ENCODE assay signal across 14 cellular contexts in the genomic region with DNA sequence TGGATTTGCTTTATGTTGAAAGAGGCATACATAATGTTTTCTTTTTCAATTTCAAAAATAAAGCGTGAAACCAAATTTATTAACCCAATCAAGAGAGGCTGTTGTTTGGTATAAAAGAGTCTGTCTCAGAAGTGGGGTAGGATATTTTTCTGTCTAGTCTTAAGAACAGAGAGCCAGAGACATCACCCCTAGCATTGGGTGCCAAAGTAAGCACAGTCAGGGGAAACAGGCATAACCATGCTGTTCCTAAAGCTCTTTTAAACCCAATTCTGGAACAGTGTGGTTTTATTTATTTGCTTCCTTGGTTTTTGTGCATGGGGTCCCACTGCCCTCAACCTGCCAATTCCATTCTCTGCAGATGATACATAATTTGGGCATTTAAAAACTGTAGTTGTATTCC.
A peak's percentile ranks its signal among the peaks of the same experiment; 100 is the strongest.
DNase-seq lines count a peak whose midpoint lies in the region; ATAC-seq and TF ChIP-seq lines count a peak whose summit lies in the region.
"Had no signal": no experiment of that assay in that cellular context is flagged by ENCODE, and none has a peak within 500 bp of the region (broad histone marks: within the 10 kb centered on the region; RNA-seq: fewer than 3 reads in every experiment).

No MANE protein-coding gene starts in this region.

- H3K27ac Mint-ChIP-seq in activated CD4-positive, alpha-beta memory T cell treated with anti-CD3 and anti-CD28 coated beads for 36 hours = peak overlapping the region; percentile 8
- H3K27ac Mint-ChIP-seq in activated CD4-positive, alpha-beta memory T cell treated with anti-CD3 and anti-CD28 coated beads, Interleukin-2, amount 10 ng/mL, durations not matched to agents 7 days and 5 days = no peak overlapping the region
- H3K27ac Mint-ChIP-seq in CD4-positive, alpha-beta T cell = peak overlapping the region; percentile 1
- H3K27ac Mint-ChIP-seq in neural crest cell (ENCODE audit: unreplicated experiment) = no peak overlapping the region

- no peaks in the 10 kb centered on the region for H3K9me3 Mint-ChIP-seq in activated CD4-positive, alpha-beta memory T cell treated with anti-CD3 and anti-CD28 coated beads for 36 hours
- H3K9me3 Mint-ChIP-seq in activated CD4-positive, alpha-beta memory T cell treated with anti-CD3 and anti-CD28 coated beads, Interleukin-2, amount 10 ng/mL, durations not matched to agents 7 days and 5 days = no peaks in the 10 kb centered on the region
- no peaks in the 10 kb centered on the region for H3K9me3 Mint-ChIP-seq in CD4-positive, alpha-beta T cell
- H3K9me3 Mint-ChIP-seq in neural crest cell = no peaks in the 10 kb centered on the region
- H3K9me3 Mint-ChIP-seq: CD4-positive, CD25-positive, alpha-beta regulatory T cell had no signal

- intact Hi-C loops in activated CD4-positive, alpha-beta memory T cell treated with anti-CD3 and anti-CD28 coated beads for 36 hours (cut with micrococcal nuclease) = no loop called here
- intact Hi-C loops in CD4-positive, alpha-beta T cell (cut with DNase I, micrococcal nuclease) = no loop called here
- intact Hi-C loops in tibial artery (cut with DNase I; ENCODE audit: low total_unique reads) (no loop called here), body of pancreas (cut with DNase I) (no loop called here)

- H3K9me3 ChIP-seq in CD4-positive, alpha-beta T cell (ENCODE audit: control insufficient read depth, low read length) = no peaks in the 10 kb centered on the region
- no peaks in the 10 kb centered on the region for H3K9me3 ChIP-seq in tibial artery
- H3K9me3 ChIP-seq in body of pancreas = no peaks in the 10 kb centered on the region
- H3K9me3 ChIP-seq: BLaER1 treated with 17β-estradiol and CSF1 and Interleukin-3, amounts not matched to agents 10 nM and 100 nM had no signal

- WGBS in body of pancreas, 2 donors = 94 to 97% methylated on average over 1 of the region's 1 CpG

- DNase-seq in activated CD4-positive, alpha-beta memory T cell treated with anti-CD3 and anti-CD28 coated beads for 36 hours = no peak
- no peak for DNase-seq in activated CD4-positive, alpha-beta memory T cell treated with anti-CD3 and anti-CD28 coated beads, Interleukin-2, amount 10 ng/mL, durations not matched to agents 7 days and 5 days
- DNase-seq in CD4-positive, alpha-beta T cell = no peak
- DNase-seq in neural crest cell (ENCODE audit: low read depth, low spot score) (no peak), tibial artery (no peak), body of pancreas (no peak), HCEC 1CT (no peak)
- DNase-seq: ACHN; Calu3; CD4-positive, CD25-positive, alpha-beta regulatory T cell; DMS 273 treated with DMSO at 0.1 percent for 48 hours; GM23248 had no signal

- H3K36me3 Mint-ChIP-seq in activated CD4-positive, alpha-beta memory T cell treated with anti-CD3 and anti-CD28 coated beads for 36 hours = peaks cover 15% of the 10 kb centered on the region
- peaks cover 39% of the 10 kb centered on the region for H3K36me3 Mint-ChIP-seq in activated CD4-positive, alpha-beta memory T cell treated with anti-CD3 and anti-CD28 coated beads, Interleukin-2, amount 10 ng/mL, durations not matched to agents 7 days and 5 days (ENCODE audit: low read depth)
- H3K36me3 Mint-ChIP-seq in CD4-positive, alpha-beta T cell (ENCODE audit: low read depth) = peaks cover 49% of the 10 kb centered on the region
- peaks cover 15% of the 10 kb centered on the region for H3K36me3 Mint-ChIP-seq in neural crest cell (ENCODE audit: low read depth)

- TF ChIP-seq POLR2A in body of pancreas (IDR thresholded peaks at IDR 0.05) = no peak

- CTCF ChIA-PET in activated CD4-positive, alpha-beta memory T cell treated with anti-CD3 and anti-CD28 coated beads for 36 hours (lab: Charles Lee) = no interaction called here
- CTCF ChIA-PET in activated CD4-positive, alpha-beta memory T cell treated with anti-CD3 and anti-CD28 coated beads, Interleukin-2, amount 10 ng/mL, durations not matched to agents 7 days and 5 days (lab: Charles Lee) = no interaction called here
- CTCF ChIA-PET in CD4-positive, alpha-beta T cell (lab: Charles Lee) = no interaction called here

- H3K36me3 ChIP-seq in tibial artery = peaks cover 11 to 17% (median 17%) of the 10 kb centered on the region in 3 donors
- H3K36me3 ChIP-seq in body of pancreas (replicated peaks in 1 of 2; ENCODE audit: insufficient read depth in 1 of 2, low read depth in 2 of 2) = peaks cover 0 to 7% of the 10 kb centered on the region in 2 donors

- no peaks in the 10 kb centered on the region for H3K27me3 ChIP-seq in CD4-positive, alpha-beta T cell (ENCODE audit: control insufficient read depth, insufficient read depth, low read length)
- no peaks in the 10 kb centered on the region for H3K27me3 ChIP-seq in tibial artery
- H3K27me3 ChIP-seq in body of pancreas = no peaks in the 10 kb centered on the region
- H3K27me3 ChIP-seq: BLaER1 treated with 17β-estradiol and CSF1 and Interleukin-3, amounts not matched to agents 10 nM and 100 nM had no signal

- peaks cover 0 to 32% (median 19%) of the 10 kb centered on the region in 4 donors for H3K4me1 ChIP-seq in tibial artery
- H3K4me1 ChIP-seq in body of pancreas = peaks cover 14% of the 10 kb centered on the region

- H3K27ac ChIP-seq in CD4-positive, alpha-beta T cell (ENCODE audit: low read depth, low read length) = no peak overlapping the region
- H3K27ac ChIP-seq in tibial artery (peak overlapping the region; percentile 15 to 28), body of pancreas (no peak overlapping the region)
- H3K27ac ChIP-seq: BLaER1 treated with 17β-estradiol and CSF1 and Interleukin-3, amounts not matched to agents 10 nM and 100 nM; GM23248 had no signal

- no peaks in the 10 kb centered on the region for H3K27me3 Mint-ChIP-seq in activated CD4-positive, alpha-beta memory T cell treated with anti-CD3 and anti-CD28 coated beads for 36 hours
- H3K27me3 Mint-ChIP-seq in activated CD4-positive, alpha-beta memory T cell treated with anti-CD3 and anti-CD28 coated beads, Interleukin-2, amount 10 ng/mL, durations not matched to agents 7 days and 5 days = no peaks in the 10 kb centered on the region
- no peaks in the 10 kb centered on the region for H3K27me3 Mint-ChIP-seq in CD4-positive, alpha-beta T cell
- no peaks in the 10 kb centered on the region for H3K27me3 Mint-ChIP-seq in neural crest cell (ENCODE audit: low read depth)
- H3K27me3 Mint-ChIP-seq: CD4-positive, CD25-positive, alpha-beta regulatory T cell had no signal

- no peak for TF ChIP-seq CTCF in CD4-positive, alpha-beta T cell (IDR thresholded peaks at IDR 0.05)
- no peak for TF ChIP-seq CTCF in neural crest cell (conservative IDR thresholded peaks at IDR 0.05)
- no peak for TF ChIP-seq CTCF in tibial artery (IDR thresholded peaks at IDR 0.05)
- TF ChIP-seq CTCF in body of pancreas (IDR thresholded peaks at IDR 0.05) = no peak

- ATAC-seq in CD4-positive, alpha-beta T cell (ENCODE audit: poor library complexity) = no peak
- no peak for ATAC-seq in body of pancreas
- ATAC-seq: GM12878 had no signal

- peaks cover 10% of the 10 kb centered on the region for H3K4me1 Mint-ChIP-seq in activated CD4-positive, alpha-beta memory T cell treated with anti-CD3 and anti-CD28 coated beads for 36 hours (ENCODE audit: low read depth)
- peaks cover 6% of the 10 kb centered on the region for H3K4me1 Mint-ChIP-seq in activated CD4-positive, alpha-beta memory T cell treated with anti-CD3 and anti-CD28 coated beads, Interleukin-2, amount 10 ng/mL, durations not matched to agents 7 days and 5 days
- peaks cover 26% of the 10 kb centered on the region for H3K4me1 Mint-ChIP-seq in CD4-positive, alpha-beta T cell (ENCODE audit: low read depth)
- peaks cover 22% of the 10 kb centered on the region for H3K4me1 Mint-ChIP-seq in neural crest cell

- no peak overlapping the region for H3K4me3 ChIP-seq in tibial artery
- H3K4me3 ChIP-seq in body of pancreas = no peak overlapping the region
- H3K4me3 ChIP-seq: BLaER1 treated with 17β-estradiol and CSF1 and Interleukin-3, amounts not matched to agents 10 nM and 100 nM; GM12878; GM23248 had no signal

- POLR2A ChIA-PET in activated CD4-positive, alpha-beta memory T cell treated with anti-CD3 and anti-CD28 coated beads for 36 hours (lab: Charles Lee) = no interaction called here
- POLR2A ChIA-PET in activated CD4-positive, alpha-beta memory T cell treated with anti-CD3 and anti-CD28 coated beads, Interleukin-2, amount 10 ng/mL, durations not matched to agents 7 days and 5 days (lab: Charles Lee) = no interaction called here
- POLR2A ChIA-PET in CD4-positive, alpha-beta T cell (lab: Charles Lee) = no interaction called here

- H3K4me3 Mint-ChIP-seq in activated CD4-positive, alpha-beta memory T cell treated with anti-CD3 and anti-CD28 coated beads for 36 hours = no peak overlapping the region
- no peak overlapping the region for H3K4me3 Mint-ChIP-seq in activated CD4-positive, alpha-beta memory T cell treated with anti-CD3 and anti-CD28 coated beads, Interleukin-2, amount 10 ng/mL, durations not matched to agents 7 days and 5 days
- no peak overlapping the region for H3K4me3 Mint-ChIP-seq in CD4-positive, alpha-beta T cell
- H3K4me3 Mint-ChIP-seq in neural crest cell = peak overlapping the region; percentile 19
- H3K4me3 Mint-ChIP-seq: CD4-positive, CD25-positive, alpha-beta regulatory T cell had no signal

Comparison
In these comparisons a context has a peak if more than half of its experiments do, and no peak if none do; other contexts are left out.
1. H3K27ac Mint-ChIP-seq: peak in activated CD4-positive, alpha-beta memory T cell treated with anti-CD3 and anti-CD28 coated beads for 36 hours (single experiment) and CD4-positive, alpha-beta T cell (single experiment); none in activated CD4-positive, alpha-beta memory T cell treated with anti-CD3 and anti-CD28 coated beads, Interleukin-2, amount 10 ng/mL, durations not matched to agents 7 days and 5 days (single experiment) and neural crest cell (single experiment).
2. H3K27ac ChIP-seq: peak in tibial artery (2 of 2); none in CD4-positive, alpha-beta T cell (single experiment) and body of pancreas (0 of 4).